In genomic region chr18:46859855-46860254, GRCh38 we compare ENCODE assay signal across 15 cellular contexts. TPM values are rescaled to one million over a fixed set of nuclear protein-coding genes. Genes with fewer than 3 reads are reported as not detected.
DNase-seq lines count a peak whose midpoint lies in the region; ATAC-seq, FAIRE-seq and TF ChIP-seq lines count a peak whose summit lies in the region.
"Had no signal": no experiment of that assay in that cellular context is flagged by ENCODE, and none has a peak within 500 bp of the region (broad histone marks: within the 10 kb centered on the region; RNA-seq: fewer than 3 reads in every experiment).

No MANE protein-coding gene starts in this region.

- peak; percentile 15 for DNase-seq in AG10803 (ENCODE audit: low read depth)
- peak; percentile 8 for DNase-seq in GM19239 (ENCODE audit: insufficient read length, low spot score)
- peak; percentile 11 for DNase-seq in amniotic epithelial cell (ENCODE audit: low read depth)
- no peak for DNase-seq in left cardiac atrium
- no peak for DNase-seq in caudate nucleus (lab: John Stamatoyannopoulos, UW)
- no peak for DNase-seq in stimulated activated CD4-positive, alpha-beta T cell treated with anti-CD3 and anti-CD28 coated beads, Interleukin-12 subunit alpha, Interleukin-12 subunit beta, amount 100 ng/mL, for 4 hours
- DNase-seq in vagina (ENCODE audit: extremely low spot score in 2 of 2), result no peak
- DNase-seq: activated CD8-positive, alpha-beta T cell treated with anti-CD3 and anti-CD28 coated beads for 36 hours; adrenal gland; immature natural killer cell; NCI-H524 treated with DMSO at 0.1 percent for 48 hours; stimulated activated CD4-positive, alpha-beta T cell treated with anti-CD3 and anti-CD28 coated beads, Interleukin-4, amount 100 ng/mL, for 1 hour had no signal

- no peaks in the 10 kb centered on the region for H3K36me3 ChIP-seq in vagina
- H3K36me3 ChIP-seq: adrenal gland, neutrophil had no signal

- H3K4me3 ChIP-seq in AG10803 (ENCODE audit: low read length) (no peak overlapping the region), vagina (no peak overlapping the region)
- H3K4me3 ChIP-seq: adrenal gland, thoracic aorta had no signal

- no peaks in the 10 kb centered on the region for H3K9me3 ChIP-seq in vagina
- H3K9me3 ChIP-seq: adrenal gland, neutrophil, thoracic aorta had no signal

- TF ChIP-seq CTCF in AG10803 (conservative IDR thresholded peaks at IDR 0.05; ENCODE audit: low read length) (no peak), vagina (IDR thresholded peaks at IDR 0.05) (no peak)

- H3K27ac ChIP-seq in caudate nucleus (ENCODE audit: low read depth, low read length), result no peak overlapping the region
- H3K27ac ChIP-seq in vagina, result no peak overlapping the region
- H3K27ac ChIP-seq: adrenal gland, neutrophil, thoracic aorta had no signal

- peak; percentile 64 for FAIRE-seq in GM19239 (lab: Jason Lieb, UNC)

- ATAC-seq in HG03097 (IDR thresholded peaks at IDR 0.05; ENCODE audit: low FRiP score, unreplicated experiment) (peak; percentile 32), left cardiac atrium (no peak)
- ATAC-seq: activated CD8-positive, alpha-beta T cell treated with anti-CD3 and anti-CD28 coated beads for 36 hours had no signal

- no peaks in the 10 kb centered on the region for H3K4me1 ChIP-seq in vagina

- intact Hi-C loops in left cardiac atrium (cut with DNase I), result no loop called here
- intact Hi-C loops in vagina (cut with DNase I), result no loop called here

- no peaks in the 10 kb centered on the region for H3K27me3 ChIP-seq in vagina
- H3K27me3 ChIP-seq: adrenal gland, neutrophil had no signal

- no peak for TF ChIP-seq POLR2A in vagina (IDR thresholded peaks at IDR 0.05)

RNA-seq across cellular contexts. Expression of gene PIAS2, which starts 57.5 kb away (rescaled TPM):
- total RNA-seq in left cardiac atrium (10 to 100 TPM; 28.5 to 36.6 TPM), vagina (17.7 TPM)

RNA-seq across cellular contexts. Expression of gene KATNAL2, which starts 57.5 kb away (rescaled TPM):
- total RNA-seq in left cardiac atrium (1 to 10 TPM; 3.4 to 4.1 TPM), vagina (5.2 TPM)

Comparison
In these comparisons a context has a peak if more than half of its experiments do, and no peak if none do; other contexts are left out.
1. DNase-seq: peak in AG10803 (single experiment), GM19239 (single experiment) and amniotic epithelial cell (single experiment); none in left cardiac atrium (single experiment), caudate nucleus (0 of 61), stimulated activated CD4-positive, alpha-beta T cell treated with anti-CD3 and anti-CD28 coated beads, Interleukin-12 subunit alpha, Interleukin-12 subunit beta, amount 100 ng/mL, for 4 hours (single experiment) and vagina (0 of 2).